ENCODE assay signal across 33 cellular contexts in the genomic region with DNA sequence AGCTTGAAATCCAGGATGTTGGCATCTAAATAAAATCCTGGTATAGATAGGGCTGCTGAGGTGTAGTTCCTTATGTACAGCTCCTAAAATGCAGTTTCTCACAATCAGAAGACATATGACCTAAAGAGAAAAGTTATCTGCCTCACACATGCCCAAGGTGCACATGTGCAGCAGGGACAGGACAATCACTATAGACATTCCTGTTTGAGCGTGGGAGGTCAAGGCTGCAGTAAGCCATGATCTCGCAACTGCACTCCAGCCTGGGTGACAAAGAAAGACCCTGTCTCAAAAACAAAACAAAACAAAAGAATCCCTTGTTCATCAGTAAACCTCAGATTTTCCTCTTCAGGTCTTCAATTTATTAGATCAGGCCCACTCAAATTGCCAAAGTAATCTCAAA.
"Had no signal": no experiment of that assay in that cellular context is flagged by ENCODE, and none has a peak within 500 bp of the region (broad histone marks: within the 10 kb centered on the region; RNA-seq: fewer than 3 reads in every experiment).

No MANE protein-coding gene starts in this region.

- H3K27me3 ChIP-seq: adrenal gland, ascending aorta, body of pancreas, brain microvascular endothelial cell, breast epithelium, cardiac muscle cell had no signal

- H3K36me3 ChIP-seq: adrenal gland, brain microvascular endothelial cell, breast epithelium, cardiac muscle cell had no signal

- H3K9me3 ChIP-seq: adrenal gland, ascending aorta, body of pancreas, breast epithelium had no signal

- DNase-seq: activated effector memory CD4-positive, alpha-beta T cell treated with anti-CD3 and anti-CD28 coated beads, Interleukin-2, amount 50 U/mL, for 16 hours; activated effector memory CD4-positive, alpha-beta T cell treated with Interleukin-2 at 50 U/mL for 16 hours; activated gamma-delta T cell; activated gamma-delta T cell treated with Interleukin-2 at 50 U/mL for 16 hours; activated naive CD4-positive, alpha-beta T cell; activated naive CD4-positive, alpha-beta T cell treated with anti-CD3 and anti-CD28 coated beads for 36 hours; activated naive CD4-positive, alpha-beta T cell treated with anti-CD3 and anti-CD28 coated beads, Interleukin-2, amount 10 ng/mL, durations not matched to agents 7 days and 5 days; activated naive CD4-positive, alpha-beta T cell treated with anti-CD3 and anti-CD28 coated beads, Interleukin-2, amount 50 U/mL, for 16 hours; activated naive CD4-positive, alpha-beta T cell treated with Interleukin-2 at 50 U/mL for 16 hours; activated naive CD8-positive, alpha-beta T cell treated with anti-CD3 and anti-CD28 coated beads for 36 hours; activated naive CD8-positive, alpha-beta T cell treated with anti-CD3 and anti-CD28 coated beads, Interleukin-2, amount 10 ng/mL, durations not matched to agents 7 days and 5 days; activated naive CD8-positive, alpha-beta T cell treated with anti-CD3 and anti-CD28 coated beads, Interleukin-2, amount 50 U/mL, for 24 hours; activated T-cell treated with anti-CD3 and anti-CD28 coated beads, Interleukin-2, amount 50 U/mL, for 1 hour; activated T-cell treated with anti-CD3 and anti-CD28 coated beads, Interleukin-2, amount 50 U/mL, for 24 hours; activated T-cell treated with anti-CD3 and anti-CD28 coated beads, Interleukin-2, amount 50 U/mL, for 4 hours; activated T-cell treated with anti-CD3 and anti-CD28 coated beads, Interleukin-2, amount 50 U/mL, for 48 hours; activated T-cell treated with anti-CD3 and anti-CD28 coated beads, Interleukin-2, amount 50 U/mL, for 72 hours; adrenal gland; amniotic stem cell; amygdala; aorta; body of pancreas; brain microvascular endothelial cell; caudate nucleus; central memory CD4-positive, alpha-beta T cell; cerebellar nuclear complex had no signal

- FAIRE-seq: astrocyte, bronchial epithelial cell had no signal

- H3K4me1 ChIP-seq: adrenal gland, ascending aorta, breast epithelium had no signal

- H3K27ac ChIP-seq: adrenal gland, ascending aorta, body of pancreas, brain microvascular endothelial cell, breast epithelium, cardiac muscle cell had no signal

- ATAC-seq: activated naive CD4-positive, alpha-beta T cell treated with anti-CD3 and anti-CD28 coated beads, Interleukin-2, amount 50 U/mL, for 72 hours; activated naive CD8-positive, alpha-beta T cell treated with anti-CD3 and anti-CD28 coated beads, Interleukin-2, amount 50 U/mL, for 24 hours; activated T-cell treated with anti-CD3 and anti-CD28 coated beads, Interleukin-2, amount 50 U/mL, for 4 hours; activated T-cell treated with anti-CD3 and anti-CD28 coated beads, Interleukin-2, amount 50 U/mL, for 72 hours; activated T-helper 17 cell treated with anti-CD3 and anti-CD28 coated beads, Interleukin-2, amount 50 U/mL, for 72 hours; body of pancreas had no signal

- H3K4me3 ChIP-seq: adrenal gland, ascending aorta, body of pancreas, breast epithelium, cardiac muscle cell had no signal
